Comparison of ENCODE assay signal across 8 cellular contexts in the genomic region with DNA sequence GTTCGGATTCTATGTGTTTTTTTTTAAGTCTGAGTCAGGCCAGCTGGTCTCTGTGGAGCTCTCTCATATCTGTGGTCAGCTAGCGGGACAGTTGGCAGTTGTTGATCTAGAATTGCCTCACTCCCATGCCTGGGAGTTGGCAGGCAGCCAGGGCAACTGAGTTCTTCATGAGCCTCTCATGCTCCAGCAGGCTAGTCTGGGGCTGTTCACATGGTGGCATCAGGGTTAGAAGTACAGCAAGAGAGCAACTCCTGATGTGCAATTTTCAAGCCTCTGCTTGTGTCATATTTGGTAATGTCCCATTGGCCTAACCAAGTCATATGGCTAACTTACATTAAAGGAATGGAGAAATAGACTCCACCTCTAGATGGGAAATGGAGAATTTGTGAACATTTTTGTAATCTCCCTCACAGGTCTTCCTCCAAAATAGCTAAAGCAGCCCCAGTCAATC. TPM values are rescaled to one million over a fixed set of nuclear protein-coding genes. Genes with fewer than 3 reads are reported as not detected.
DNase-seq lines count a peak whose midpoint lies in the region; ATAC-seq and TF ChIP-seq lines count a peak whose summit lies in the region.

No MANE protein-coding gene starts in this region.

- H3K4me1 ChIP-seq in H9 (ENCODE audit: insufficient read depth, low read length): no peaks in the 10 kb centered on the region; the same call in 1 of the 2 replicates

- no peak overlapping the region for H3T11ph ChIP-seq in H9 (ENCODE audit: low read length)

- no peak overlapping the region for H2BK20ac ChIP-seq in H9 (ENCODE audit: low read depth, low read length, poor library complexity, severe bottlenecking)

- DNase-seq in AG20443 (ENCODE audit: low spot score): peak; percentile 92
- peak; percentile 99 for DNase-seq in M059J (ENCODE audit: low read depth)
- peak; percentile 96 for DNase-seq in brain pericyte (ENCODE audit: low read depth, low spot score)
- DNase-seq in lung microvascular endothelial cell (ENCODE audit: low read depth in 2 of 2): peak; percentile 40 to 67
- no peak for DNase-seq in glutamatergic neuron
- no peak for DNase-seq in H9
- no peak for DNase-seq in HEK293T (ENCODE audit: extremely low spot score)

- POLR2A ChIA-PET in HEK293T (lab: Yijun Ruan, JAX): interaction anchor here (0.8 kb wide), 1 partner anchor 84 kb away, joined by 3 read pairs; no protein-coding TSS in a partner anchor

- H2BK120ac ChIP-seq in H9 (ENCODE audit: low read depth, low read length, poor library complexity, severe bottlenecking): no peak overlapping the region

- no peaks in the 10 kb centered on the region for H3K9me3 ChIP-seq in H9 (ENCODE audit: control insufficient read depth, low read depth, low read length)

- H4K20me1 ChIP-seq in H9 (ENCODE audit: control insufficient read depth, insufficient read depth, insufficient read length): no peaks in the 10 kb centered on the region

- H3K4me3 Mint-ChIP-seq in glutamatergic neuron (ENCODE audit: unreplicated experiment) (no peak overlapping the region), H9 (no peak overlapping the region)

- no peak for ATAC-seq in GM21447 (IDR thresholded peaks at IDR 0.05; ENCODE audit: unreplicated experiment)

- TF ChIP-seq CTCF in glutamatergic neuron (IDR thresholded peaks at IDR 0.05; ENCODE audit: partially characterized antibody, unreplicated experiment) (no peak), H9 (conservative IDR thresholded peaks at IDR 0.05) (no peak)

- H3K23me2 ChIP-seq in H9 (ENCODE audit: insufficient read length, low read depth, low read length, poor library complexity, severe bottlenecking): no peaks in the 10 kb centered on the region

- H3K4me1 Mint-ChIP-seq in glutamatergic neuron (ENCODE audit: low read depth, unreplicated experiment) (no peaks in the 10 kb centered on the region), H9 (peaks cover 14 to 18% of the 10 kb centered on the region in 2 experiments)

- H3K79me1 ChIP-seq in H9 (ENCODE audit: insufficient read depth, low read depth, low read length, poor library complexity, severe bottlenecking): no peaks in the 10 kb centered on the region

- H2BK5ac ChIP-seq in H9 (ENCODE audit: insufficient read length, low read length): no peak overlapping the region

- H4K5ac ChIP-seq in H9 (ENCODE audit: insufficient read length, low read depth, low read length): no peak overlapping the region

- no peak overlapping the region for H4K91ac ChIP-seq in H9 (ENCODE audit: insufficient read length, low read depth, low read length)

- no peak overlapping the region for H3K4me2 ChIP-seq in H9 (ENCODE audit: insufficient read depth, insufficient read length, low read length)

- no peak overlapping the region for H2AFZ ChIP-seq in H9 (ENCODE audit: low read length)

- no peaks in the 10 kb centered on the region for H3K27me3 ChIP-seq in H9 (ENCODE audit: insufficient read depth, low read length)

- no peak overlapping the region for H3K56ac ChIP-seq in H9 (ENCODE audit: insufficient read length, low read depth, low read length)

- H4K8ac ChIP-seq in H9 (replicated peaks; ENCODE audit: insufficient read length, low read depth, low read length): no peak overlapping the region

- no peak overlapping the region for H3K18ac ChIP-seq in H9 (ENCODE audit: insufficient read length, low read depth, low read length)

- H3K9me3 Mint-ChIP-seq in glutamatergic neuron (ENCODE audit: unreplicated experiment): no peaks in the 10 kb centered on the region
- H3K9me3 Mint-ChIP-seq in H9: no peaks in the 10 kb centered on the region

- CTCF ChIA-PET in HEK293T (lab: Yijun Ruan, JAX): no interaction called here

- H3K4ac ChIP-seq in H9 (ENCODE audit: low read depth, low read length): no peak overlapping the region

- no peak overlapping the region for H3K23ac ChIP-seq in H9 (ENCODE audit: insufficient read length, low read depth, low read length)

- H3K14ac ChIP-seq in H9 (ENCODE audit: insufficient read depth, low read length): no peak overlapping the region

- H3K27me3 Mint-ChIP-seq in glutamatergic neuron (ENCODE audit: unreplicated experiment): no peaks in the 10 kb centered on the region
- peaks cover 4% of the 10 kb centered on the region; the same call in 1 of the 2 replicates for H3K27me3 Mint-ChIP-seq in H9 (ENCODE audit: low read depth)

- no peak overlapping the region for H3K27ac ChIP-seq in H9 (ENCODE audit: insufficient read length, low read depth, low read length)

- WGBS in H9 (ENCODE audit: extremely low coverage, insufficient read length, low lambda C conversion rate): no CpG with 5 or more reads among the region's 2 CpGs

- no peaks in the 10 kb centered on the region for H3K79me2 ChIP-seq in H9 (ENCODE audit: insufficient read depth, low read length)

- no peak overlapping the region for H2BK15ac ChIP-seq in H9 (ENCODE audit: low read depth, low read length)

- no peak overlapping the region for H3K9ac ChIP-seq in H9 (ENCODE audit: extremely low read depth, insufficient read length, low read length)

- no peak overlapping the region for H2BK12ac ChIP-seq in H9 (ENCODE audit: insufficient read length, low read depth, low read length)

- H3K36me3 Mint-ChIP-seq in glutamatergic neuron (ENCODE audit: unreplicated experiment): no peaks in the 10 kb centered on the region
- H3K36me3 Mint-ChIP-seq in H9 (ENCODE audit: insufficient read depth in 1 of 3, low read depth in 3 of 3): no peaks in the 10 kb centered on the region

- H3K27ac Mint-ChIP-seq in glutamatergic neuron (ENCODE audit: unreplicated experiment) (no peak overlapping the region), H9 (peak overlapping the region in 1 of 3 experiments; percentile 42; a peak in 1 of 7 replicates)

- H2AK5ac ChIP-seq in H9 (ENCODE audit: insufficient read length, low read length): no peak overlapping the region

TF ChIP-seq in HEK293T, 16 proteins besides CTCF, POLR2A, EP300 and RAD21:
- no peak for TF ChIP-seq L3MBTL2 (conservative IDR thresholded peaks at IDR 0.05)
- TF ChIP-seq NFRKB (IDR thresholded peaks at IDR 0.05): no peak
- no peak for TF ChIP-seq ZNF384 (IDR thresholded peaks at IDR 0.05)
- TF ChIP-seq CTBP1 (IDR thresholded peaks at IDR 0.05; ENCODE audit: borderline replicate concordance): no peak
- TF ChIP-seq, protein P1, sequence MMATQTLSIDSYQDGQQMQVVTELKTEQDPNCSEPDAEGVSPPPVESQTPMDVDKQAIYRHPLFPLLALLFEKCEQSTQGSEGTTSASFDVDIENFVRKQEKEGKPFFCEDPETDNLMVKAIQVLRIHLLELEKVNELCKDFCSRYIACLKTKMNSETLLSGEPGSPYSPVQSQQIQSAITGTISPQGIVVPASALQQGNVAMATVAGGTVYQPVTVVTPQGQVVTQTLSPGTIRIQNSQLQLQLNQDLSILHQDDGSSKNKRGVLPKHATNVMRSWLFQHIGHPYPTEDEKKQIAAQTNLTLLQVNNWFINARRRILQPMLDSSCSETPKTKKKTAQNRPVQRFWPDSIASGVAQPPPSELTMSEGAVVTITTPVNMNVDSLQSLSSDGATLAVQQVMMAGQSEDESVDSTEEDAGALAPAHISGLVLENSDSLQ (IDR thresholded peaks at IDR 0.05): no peak
- no peak for TF ChIP-seq HDGF (IDR thresholded peaks at IDR 0.05; ENCODE audit: borderline replicate concordance)
- TF ChIP-seq ARNT (IDR thresholded peaks at IDR 0.05): no peak
- no peak for TF ChIP-seq FOXK2 (IDR thresholded peaks at IDR 0.05)
- TF ChIP-seq SUZ12 (IDR thresholded peaks at IDR 0.05): no peak
- TF ChIP-seq SP1 (IDR thresholded peaks at IDR 0.05): no peak
- no peak for TF ChIP-seq FOXM1 (IDR thresholded peaks at IDR 0.05; ENCODE audit: borderline replicate concordance)
- no peak for TF ChIP-seq FOXA1 (IDR thresholded peaks at IDR 0.05)
- no peak for TF ChIP-seq BHLHE40 (IDR thresholded peaks at IDR 0.05; ENCODE audit: borderline replicate concordance)
- no peak for TF ChIP-seq TARDBP (IDR thresholded peaks at IDR 0.05)
- no peak for TF ChIP-seq ELF4 (IDR thresholded peaks at IDR 0.05)
- TF ChIP-seq LEF1 (IDR thresholded peaks at IDR 0.05; ENCODE audit: borderline replicate concordance): no peak
TF ChIP-seq in HEK293T: peak in this region for 0.

RNA-seq across cellular contexts. Expression of a gene that starts 6.7 kb away (rescaled TPM):
- total RNA-seq in M059J (2014; rRNA removed; shearing (Covaris generic)): 55.2 and 67.7 TPM in 2 replicates
- total RNA-seq in lung microvascular endothelial cell (26.8 and 27.7 TPM in 2 replicates), glutamatergic neuron (ENCODE audit: unreplicated experiment) (40.3 TPM), H9 (2021) (44.5 and 45.5 TPM in 2 replicates)

RNA-seq across cellular contexts. Expression of a gene that starts 25.2 kb away (rescaled TPM):
- not detected in 2 replicates for total RNA-seq in M059J (2014; rRNA removed; shearing (Covaris generic))
- not detected in 2 replicates for total RNA-seq in lung microvascular endothelial cell
- 0.56 TPM for total RNA-seq in glutamatergic neuron (ENCODE audit: unreplicated experiment)
- total RNA-seq in H9 (2021): not detected in 2 replicates

Comparison
In these comparisons a context has a peak if more than half of its experiments do, and no peak if none do; other contexts are left out.
1. DNase-seq: peak in AG20443 (single experiment), M059J (single experiment), brain pericyte (single experiment) and lung microvascular endothelial cell (2 of 2); none in glutamatergic neuron (single experiment), H9 (single experiment) and HEK293T (single experiment).